ENCODE assay signal across 1 cellular context in genomic region chr5:95864944-95865504, GRCh38.
TF ChIP-seq lines count a peak whose summit lies in the region.

No MANE protein-coding gene starts in this region.

TF ChIP-seq in HepG2, 621 proteins besides CTCF, POLR2A, EP300 and RAD21 (continued from another document and continues in another):
- TF ChIP-seq ZBTB14 (CRISPR knock-in tag; IDR thresholded peaks at IDR 0.05) (no peak), RXRB (CRISPR knock-in tag; IDR thresholded peaks at IDR 0.05; ENCODE audit: borderline replicate concordance) (peak; percentile 78), ZNF766 (CRISPR knock-in tag; IDR thresholded peaks at IDR 0.05; ENCODE audit: borderline replicate concordance) (peak; percentile 58; the same call in 1 of the 2 replicates), DR1 (CRISPR knock-in tag; IDR thresholded peaks at IDR 0.05) (no peak), ATF5 (CRISPR knock-in tag; IDR thresholded peaks at IDR 0.05; ENCODE audit: low read depth) (no peak), ZNF124 (CRISPR knock-in tag; IDR thresholded peaks at IDR 0.05) (peak; percentile 65; the same call in 1 of the 2 replicates), RFX3 (CRISPR knock-in tag; IDR thresholded peaks at IDR 0.05) (0 out of 2 replicates have a peak, but pooled peaks have one; percentile 5), ZNF263 (CRISPR knock-in tag; IDR thresholded peaks at IDR 0.05) (peak; percentile 66), BRF2 (CRISPR knock-in tag; IDR thresholded peaks at IDR 0.05) (0 out of 2 replicates have a peak, but pooled peaks have one; percentile 73), ZNF670 (CRISPR knock-in tag; IDR thresholded peaks at IDR 0.05; ENCODE audit: borderline replicate concordance) (no peak), SIN3B (IDR thresholded peaks at IDR 0.05; ENCODE audit: low read length) (no peak), SRSF9 (IDR thresholded peaks at IDR 0.05; ENCODE audit: borderline replicate concordance, insufficient read depth, low read depth, low read length, poor library complexity, severe bottlenecking) (no peak), YY1 (IDR thresholded peaks at IDR 0.05; ENCODE audit: insufficient read depth, insufficient replicate concordance, low read depth, low read length) (peak; percentile 78), PLRG1 (conservative IDR thresholded peaks at IDR 0.05) (no peak), ZNF563 (CRISPR knock-in tag; IDR thresholded peaks at IDR 0.05) (no peak), HOXD1 (CRISPR knock-in tag; IDR thresholded peaks at IDR 0.05) (peak; percentile 62; the same call in 1 of the 2 replicates), ZNF574 (CRISPR knock-in tag; IDR thresholded peaks at IDR 0.05) (no peak; the same call in 1 of the 2 replicates), AGO2 (optimal IDR thresholded peaks at IDR 0.05; ENCODE audit: low read depth, low read length) (no peak), ZNF329 (CRISPR knock-in tag; IDR thresholded peaks at IDR 0.05; ENCODE audit: low read depth) (no peak), ESRRA (CRISPR knock-in tag; IDR thresholded peaks at IDR 0.05; ENCODE audit: low read depth) (peak; percentile 98), ZNF18 (CRISPR knock-in tag; IDR thresholded peaks at IDR 0.05; ENCODE audit: insufficient replicate concordance) (no peak), NR2F2 (IDR thresholded peaks at IDR 0.05; ENCODE audit: borderline replicate concordance, low read depth) (no peak), FOXA3 (CRISPR knock-in tag; IDR thresholded peaks at IDR 0.05) (peak; percentile 79), RXRA (CRISPR knock-in tag; IDR thresholded peaks at IDR 0.05) (peak; percentile 89; the same call in 1 of the 2 replicates), SCMH1 (CRISPR knock-in tag; IDR thresholded peaks at IDR 0.05; ENCODE audit: borderline replicate concordance) (no peak), BRCA1 (CRISPR knock-in tag; IDR thresholded peaks at IDR 0.05) (no peak), NCOR1 (IDR thresholded peaks at IDR 0.05; ENCODE audit: borderline replicate concordance, low read length) (peak; percentile 91), NR2C2 (CRISPR knock-in tag; IDR thresholded peaks at IDR 0.05; ENCODE audit: borderline replicate concordance) (peak; percentile 76; the same call in 1 of the 2 replicates), REST (IDR thresholded peaks at IDR 0.05; ENCODE audit: borderline replicate concordance in 1 of 2, low read depth in 1 of 2, low read length in 2 of 2) (peak in 1 of 2 experiments; percentile 62; a peak in 1 of 4 replicates), HMGXB3 (CRISPR knock-in tag; IDR thresholded peaks at IDR 0.05; ENCODE audit: borderline replicate concordance) (no peak; the same call in 1 of the 2 replicates), ZNF24 (IDR thresholded peaks at IDR 0.05) (0 out of 2 replicates have a peak, but pooled peaks have one; percentile 6), ZNF891 (CRISPR knock-in tag; IDR thresholded peaks at IDR 0.05) (no peak), ZNF672 (CRISPR knock-in tag; IDR thresholded peaks at IDR 0.05) (no peak), MED1 (CRISPR knock-in tag; IDR thresholded peaks at IDR 0.05) (peak; percentile 96), MAFF (IDR thresholded peaks at IDR 0.05; ENCODE audit: low read depth, low read length) (no peak), E2F2 (CRISPR knock-in tag; IDR thresholded peaks at IDR 0.05; ENCODE audit: borderline replicate concordance) (no peak), GPN1 (CRISPR knock-in tag; IDR thresholded peaks at IDR 0.05; ENCODE audit: borderline replicate concordance) (no peak), ZNF180 (CRISPR knock-in tag; IDR thresholded peaks at IDR 0.05; ENCODE audit: borderline replicate concordance, low read depth) (no peak), SKIL (CRISPR knock-in tag; IDR thresholded peaks at IDR 0.05; ENCODE audit: borderline replicate concordance) (peak; percentile 80; the same call in 1 of the 2 replicates), RARG (CRISPR knock-in tag; IDR thresholded peaks at IDR 0.05; ENCODE audit: low read depth) (no peak), SOX6 (IDR thresholded peaks at IDR 0.05) (no peak), SOX6 (CRISPR knock-in tag; IDR thresholded peaks at IDR 0.05) (peak; percentile 95), ZNF207 (IDR thresholded peaks at IDR 0.05; ENCODE audit: borderline replicate concordance) (no peak), CHCHD3 (CRISPR knock-in tag; IDR thresholded peaks at IDR 0.05) (no peak), HHEX (CRISPR knock-in tag; IDR thresholded peaks at IDR 0.05) (no peak)
